ENCODE assay signal across 19 cellular contexts in the genomic region with DNA sequence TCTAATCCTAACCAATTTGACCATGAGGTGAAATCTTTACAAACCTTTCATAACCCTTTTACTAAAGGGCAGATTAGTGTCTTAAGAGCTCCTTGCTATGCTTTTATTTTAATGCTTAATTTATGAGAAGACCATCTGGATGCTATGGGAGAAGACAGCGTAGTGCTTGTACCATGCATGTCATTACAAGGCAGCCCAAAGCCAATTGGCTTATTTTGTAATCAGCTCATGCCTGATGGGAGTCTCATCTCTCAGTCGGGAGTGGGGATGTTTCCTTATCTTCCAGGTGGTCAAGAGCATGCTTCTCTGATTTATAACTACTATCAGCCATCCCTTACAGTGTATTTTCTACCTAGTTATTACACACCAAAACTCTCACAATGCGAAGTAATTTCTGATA.
DNase-seq lines count a peak whose midpoint lies in the region; ATAC-seq, FAIRE-seq and TF ChIP-seq lines count a peak whose summit lies in the region.
"Had no signal": no experiment of that assay in that cellular context is flagged by ENCODE, and none has a peak within 500 bp of the region (broad histone marks: within the 10 kb centered on the region; RNA-seq: fewer than 3 reads in every experiment).

No MANE protein-coding gene starts in this region.

- H3K27me3 Mint-ChIP-seq in stimulated activated naive B cell treated with anti-CD40 and anti-IgM and Interleukin-4, amounts not matched to agents 10 μg/mL and 1 μg/mL and 100 μg/mL, for 72 hours, result no peaks in the 10 kb centered on the region
- H3K27me3 Mint-ChIP-seq: IgD-negative memory B cell had no signal

- no peaks in the 10 kb centered on the region for H3K79me2 ChIP-seq in GM12878 (ENCODE audit: control insufficient read depth, insufficient read depth, low read length)

- H4K20me1 ChIP-seq in GM12878 (ENCODE audit: control insufficient read depth, insufficient read depth), result no peaks in the 10 kb centered on the region

- H3K36me3 ChIP-seq in GM12878 (ENCODE audit: control insufficient read depth in 2 of 2, insufficient read depth in 2 of 2, low read length in 1 of 2) (no peaks in the 10 kb centered on the region), lower lobe of right lung (no peaks in the 10 kb centered on the region)

- peak overlapping the region; percentile 37; the same call in 1 of the 2 replicates for H3K9ac ChIP-seq in GM12878 (ENCODE audit: control insufficient read depth, insufficient read depth, low read length)

- no peak for TF ChIP-seq POLR2A in GM12878 (IDR thresholded peaks at IDR 0.05; ENCODE audit: low read depth, low read length)

- peak overlapping the region; percentile 63 for H3K4me2 ChIP-seq in GM12878 (ENCODE audit: control insufficient read depth, insufficient read depth)
- H3K4me2 ChIP-seq: GM23338 had no signal

- H3K9me3 ChIP-seq in GM12878 (replicated peaks; ENCODE audit: control insufficient read depth, insufficient read depth, low read length), result peaks cover 5% of the 10 kb centered on the region; the same call in 2 of the 3 replicates
- no peaks in the 10 kb centered on the region for H3K9me3 ChIP-seq in lower lobe of right lung
- H3K9me3 ChIP-seq: Caco-2 had no signal

- SMC1A ChIA-PET in GM12878 (lab: Charles Lee; ENCODE audit: uncharacterized antibody, unreplicated experiment), result interaction anchor here (0.6 to 4.3 kb wide), 12 partner anchors 8 to 980 kb away, joined by 3 to 44 read pairs (median 4); no protein-coding TSS in a partner anchor

- H3K4me3 Mint-ChIP-seq in stimulated activated naive B cell treated with anti-CD40 and anti-IgM and Interleukin-4, amounts not matched to agents 10 μg/mL and 1 μg/mL and 100 μg/mL, for 72 hours, result no peak overlapping the region
- H3K4me3 Mint-ChIP-seq: CD14-positive monocyte; CD8-positive, alpha-beta memory T cell; GM23338; H9 had no signal

- H3K4me1 ChIP-seq in GM12878 (ENCODE audit: control insufficient read depth, insufficient read depth, low read length), result peaks cover 40% of the 10 kb centered on the region
- H3K4me1 ChIP-seq in lower lobe of right lung, result peaks cover 8% of the 10 kb centered on the region
- H3K4me1 ChIP-seq: Caco-2 had no signal

- no peak overlapping the region; the same call in none of the 2 replicates for H2AFZ ChIP-seq in GM12878 (ENCODE audit: control insufficient read depth, low read depth, low read length)
- H2AFZ ChIP-seq: GM23338 had no signal

- no peak for TF ChIP-seq RAD21 in GM12878 (IDR thresholded peaks at IDR 0.05; ENCODE audit: insufficient read depth, low read depth, low read length)

- POLR2A ChIA-PET in GM12878 (lab: Charles Lee), result interaction anchor here (1.7 kb wide), 1 partner anchor 58 kb away, joined by 9 read pairs; no protein-coding TSS in a partner anchor

- no peak for TF ChIP-seq EP300 in GM12878 (IDR thresholded peaks at IDR 0.05; ENCODE audit: borderline replicate concordance in 1 of 2, control insufficient read depth in 1 of 2, low read depth in 2 of 2, low read length in 2 of 2)

- H3K27me3 ChIP-seq in GM12878 (replicated peaks in 1 of 2; ENCODE audit: control insufficient read depth in 2 of 2, insufficient read depth in 2 of 2, low read length in 1 of 2) (no peaks in the 10 kb centered on the region), lower lobe of right lung (ENCODE audit: low read depth) (no peaks in the 10 kb centered on the region)

- peaks cover 8 to 26% of the 10 kb centered on the region in 2 donors for H3K36me3 Mint-ChIP-seq in stimulated activated naive B cell treated with anti-CD40 and anti-IgM and Interleukin-4, amounts not matched to agents 10 μg/mL and 1 μg/mL and 100 μg/mL, for 72 hours

- H3K27ac Mint-ChIP-seq in stimulated activated naive B cell treated with anti-CD40 and anti-IgM and Interleukin-4, amounts not matched to agents 10 μg/mL and 1 μg/mL and 100 μg/mL, for 72 hours, result peak overlapping the region; percentile 65
- H3K27ac Mint-ChIP-seq: CD8-positive, alpha-beta memory T cell; GM23338; H9; IgD-negative memory B cell had no signal

- in situ Hi-C loops in GM12878 (cut with MboI), result no loop called here

- no peak for FAIRE-seq in GM12878 (lab: Jason Lieb, UNC)

- CTCF ChIA-PET in GM12878 (lab: Yijun Ruan, JAX), result interaction anchor here (1.0 to 1.5 kb wide), 3 partner anchors 46 to 106 kb away, joined by 3 to 6 read pairs (median 3); no protein-coding TSS in a partner anchor

- intact Hi-C loops in GM12878 (cut with micrococcal nuclease; ENCODE audit: unreplicated experiment), result loop anchor here (1.0 to 5.0 kb wide), 3 partner anchors 59 to 158 kb away; no protein-coding TSS in a partner anchor
- intact Hi-C loops in lower lobe of right lung (cut with DNase I), result no loop called here

- H3K27ac ChIP-seq in GM12878 (ENCODE audit: control insufficient read depth, insufficient read depth) (peak overlapping the region; percentile 89), lower lobe of right lung (no peak overlapping the region)
- H3K27ac ChIP-seq: 22Rv1 had no signal

- peaks cover 11 to 23% of the 10 kb centered on the region in 2 donors for H3K4me1 Mint-ChIP-seq in stimulated activated naive B cell treated with anti-CD40 and anti-IgM and Interleukin-4, amounts not matched to agents 10 μg/mL and 1 μg/mL and 100 μg/mL, for 72 hours
- H3K4me1 Mint-ChIP-seq: CD14-positive monocyte had no signal

- WGBS in GM12878 (ENCODE audit: insufficient coverage, insufficient replicate concordance, low lambda C conversion rate, missing lambda C conversion rate), result 92% methylated on average over 3 of the region's 3 CpGs

- no peak for TF ChIP-seq CTCF in GM12878 (IDR thresholded peaks at IDR 0.05 in 2 of 3, conservative IDR thresholded peaks at IDR 0.05 in 1 of 3; ENCODE audit: control insufficient read depth in 2 of 3, extremely low read depth in 1 of 3, insufficient read depth in 1 of 3, low read depth in 3 of 3, low read length in 3 of 3)
- TF ChIP-seq CTCF in lower lobe of right lung (IDR thresholded peaks at IDR 0.05), result no peak

- RAD21 ChIA-PET in GM12878 (lab: Charles Lee; ENCODE audit: unreplicated experiment), result interaction anchor here (0.9 to 5.1 kb wide), 4 partner anchors 44 to 81 kb away, joined by 3 to 42 read pairs (median 4); no protein-coding TSS in a partner anchor

- no peak for ATAC-seq in GM12878
- no peak for ATAC-seq in stimulated activated naive B cell treated with anti-CD40 and anti-IgM and Interleukin-4, amounts not matched to agents 10 μg/mL and 1 μg/mL and 100 μg/mL, for 72 hours (replicated peaks)
- ATAC-seq in lower lobe of right lung, result no peak
- ATAC-seq in GM21576 (IDR thresholded peaks at IDR 0.05; ENCODE audit: unreplicated experiment), result no peak
- ATAC-seq: GM23338 had no signal

- no TSS peak for BruUV-seq in GM12878 (replicated peaks; lab: Mats Ljungman, UMichigan)

- H3K9me3 Mint-ChIP-seq in stimulated activated naive B cell treated with anti-CD40 and anti-IgM and Interleukin-4, amounts not matched to agents 10 μg/mL and 1 μg/mL and 100 μg/mL, for 72 hours, result peaks cover 5 to 6% of the 10 kb centered on the region in 2 donors
- H3K9me3 Mint-ChIP-seq: CD8-positive, alpha-beta memory T cell had no signal

- peak; percentile 68 for DNase-seq in DMS 273 (lab: John Stamatoyannopoulos, UW; ENCODE audit: unreplicated experiment)
- DNase-seq in DMS 273 treated with DMSO at 0.1 percent for 48 hours (lab: John Stamatoyannopoulos, UW), result no peak
- peak; percentile 99 for DNase-seq in NCI-H82 treated with DMSO at 0.1 percent for 48 hours (lab: John Stamatoyannopoulos, UW; ENCODE audit: unreplicated experiment)
- DNase-seq in GM12878 (ENCODE audit: low read depth, low spot score), result no peak
- no peak for DNase-seq in stimulated activated naive B cell treated with anti-CD40 and anti-IgM and Interleukin-4, amounts not matched to agents 10 μg/mL and 1 μg/mL and 100 μg/mL, for 72 hours
- DNase-seq in lower lobe of right lung, result no peak
- no peak for DNase-seq in activated CD4-positive, alpha-beta T cell treated with anti-CD3 and anti-CD28 coated beads for 1 hour
- DNase-seq: Caco-2; CD8-positive, alpha-beta memory T cell; DMS153; DMS79 treated with DMSO at 0.1 percent for 48 hours; EL; GDM1; H9 had no signal

- H3K4me3 ChIP-seq in GM12878, result no peak overlapping the region
- H3K4me3 ChIP-seq in lower lobe of right lung, result no peak overlapping the region
- H3K4me3 ChIP-seq: GM23338 had no signal

TF ChIP-seq in GM12878, 131 proteins besides CTCF, POLR2A, EP300 and RAD21 (continues in another document):
- TF ChIP-seq, protein P1, sequence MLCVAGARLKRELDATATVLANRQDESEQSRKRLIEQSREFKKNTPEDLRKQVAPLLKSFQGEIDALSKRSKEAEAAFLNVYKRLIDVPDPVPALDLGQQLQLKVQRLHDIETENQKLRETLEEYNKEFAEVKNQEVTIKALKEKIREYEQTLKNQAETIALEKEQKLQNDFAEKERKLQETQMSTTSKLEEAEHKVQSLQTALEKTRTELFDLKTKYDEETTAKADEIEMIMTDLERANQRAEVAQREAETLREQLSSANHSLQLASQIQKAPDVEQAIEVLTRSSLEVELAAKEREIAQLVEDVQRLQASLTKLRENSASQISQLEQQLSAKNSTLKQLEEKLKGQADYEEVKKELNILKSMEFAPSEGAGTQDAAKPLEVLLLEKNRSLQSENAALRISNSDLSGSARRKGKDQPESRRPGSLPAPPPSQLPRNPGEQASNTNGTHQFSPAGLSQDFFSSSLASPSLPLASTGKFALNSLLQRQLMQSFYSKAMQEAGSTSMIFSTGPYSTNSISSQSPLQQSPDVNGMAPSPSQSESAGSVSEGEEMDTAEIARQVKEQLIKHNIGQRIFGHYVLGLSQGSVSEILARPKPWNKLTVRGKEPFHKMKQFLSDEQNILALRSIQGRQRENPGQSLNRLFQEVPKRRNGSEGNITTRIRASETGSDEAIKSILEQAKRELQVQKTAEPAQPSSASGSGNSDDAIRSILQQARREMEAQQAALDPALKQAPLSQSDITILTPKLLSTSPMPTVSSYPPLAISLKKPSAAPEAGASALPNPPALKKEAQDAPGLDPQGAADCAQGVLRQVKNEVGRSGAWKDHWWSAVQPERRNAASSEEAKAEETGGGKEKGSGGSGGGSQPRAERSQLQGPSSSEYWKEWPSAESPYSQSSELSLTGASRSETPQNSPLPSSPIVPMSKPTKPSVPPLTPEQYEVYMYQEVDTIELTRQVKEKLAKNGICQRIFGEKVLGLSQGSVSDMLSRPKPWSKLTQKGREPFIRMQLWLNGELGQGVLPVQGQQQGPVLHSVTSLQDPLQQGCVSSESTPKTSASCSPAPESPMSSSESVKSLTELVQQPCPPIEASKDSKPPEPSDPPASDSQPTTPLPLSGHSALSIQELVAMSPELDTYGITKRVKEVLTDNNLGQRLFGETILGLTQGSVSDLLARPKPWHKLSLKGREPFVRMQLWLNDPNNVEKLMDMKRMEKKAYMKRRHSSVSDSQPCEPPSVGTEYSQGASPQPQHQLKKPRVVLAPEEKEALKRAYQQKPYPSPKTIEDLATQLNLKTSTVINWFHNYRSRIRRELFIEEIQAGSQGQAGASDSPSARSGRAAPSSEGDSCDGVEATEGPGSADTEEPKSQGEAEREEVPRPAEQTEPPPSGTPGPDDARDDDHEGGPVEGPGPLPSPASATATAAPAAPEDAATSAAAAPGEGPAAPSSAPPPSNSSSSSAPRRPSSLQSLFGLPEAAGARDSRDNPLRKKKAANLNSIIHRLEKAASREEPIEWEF (IDR thresholded peaks at IDR 0.05; ENCODE audit: insufficient replicate concordance, low read depth, low read length), result no peak
- TF ChIP-seq NRF1 (conservative IDR thresholded peaks at IDR 0.05; ENCODE audit: low read depth, low read length) (no peak), STAT3 (IDR thresholded peaks at IDR 0.05; ENCODE audit: low read depth, low read length) (no peak)

Comparison
In these comparisons a context has a peak if more than half of its experiments do, and no peak if none do; other contexts are left out.
1. DNase-seq: peak in DMS 273 (single experiment) and NCI-H82 treated with DMSO at 0.1 percent for 48 hours (single experiment); none in DMS 273 treated with DMSO at 0.1 percent for 48 hours (single experiment), GM12878 (single experiment), stimulated activated naive B cell treated with anti-CD40 and anti-IgM and Interleukin-4, amounts not matched to agents 10 μg/mL and 1 μg/mL and 100 μg/mL, for 72 hours (single experiment), lower lobe of right lung (single experiment) and activated CD4-positive, alpha-beta T cell treated with anti-CD3 and anti-CD28 coated beads for 1 hour (single experiment).